Comparison of ENCODE assay signal across 16 cellular contexts in genomic region chr3:185989511-185989910, GRCh38. TPM values are rescaled to one million over a fixed set of nuclear protein-coding genes. Genes with fewer than 3 reads are reported as not detected.
DNase-seq lines count a peak whose midpoint lies in the region.
"Had no signal": no experiment of that assay in that cellular context is flagged by ENCODE, and none has a peak within 500 bp of the region (broad histone marks: within the 10 kb centered on the region; RNA-seq: fewer than 3 reads in every experiment).

No MANE protein-coding gene starts in this region.

- DNase-seq in Karpas-422, result peak; percentile 79
- peak; percentile 54 for DNase-seq in islet precursor cell
- no peak for DNase-seq in NCI-H1694 treated with DMSO at 0.1 percent for 48 hours (lab: John Stamatoyannopoulos, UW)
- DNase-seq in cortex of kidney (lab: John Stamatoyannopoulos, UW), result no peak
- DNase-seq in NCI-H345 treated with DMSO at 0.1 percent for 48 hours (lab: John Stamatoyannopoulos, UW; ENCODE audit: unreplicated experiment), result no peak
- DNase-seq: Calu3; CD4-positive, alpha-beta memory T cell; COR-L47; DMS53; DMS79 treated with DMSO at 0.1 percent for 48 hours; GOT3; HFFc6 had no signal

- H3K9me2 ChIP-seq in Karpas-422 (replicated peaks; ENCODE audit: insufficient read depth, low read length), result no peaks in the 10 kb centered on the region

- no peaks in the 10 kb centered on the region for H3K79me2 ChIP-seq in Karpas-422 (ENCODE audit: low read length)

- H3K36me3 ChIP-seq in BLaER1 (no peaks in the 10 kb centered on the region), Karpas-422 (ENCODE audit: insufficient read depth, low read length) (no peaks in the 10 kb centered on the region)
- no peaks in the 10 kb centered on the region for H3K36me3 ChIP-seq in BLaER1 treated with 17β-estradiol and CSF1 and Interleukin-3, amounts not matched to agents 10 nM and 100 nM
- H3K36me3 ChIP-seq: HAP-1 had no signal

- H3K27ac ChIP-seq in BLaER1, result peak overlapping the region; percentile 61
- H3K27ac ChIP-seq in BLaER1 treated with 17β-estradiol and CSF1 and Interleukin-3, amounts not matched to agents 10 nM and 100 nM, result no peak overlapping the region
- peak overlapping the region; percentile 84 for H3K27ac ChIP-seq in Karpas-422 (ENCODE audit: low read length)

- no peak overlapping the region for H2AFZ ChIP-seq in Karpas-422 (ENCODE audit: low read length)

- H3K4me1 ChIP-seq in BLaER1, result peaks cover 78% of the 10 kb centered on the region
- peaks cover 5 to 70% (median 51%) of the 10 kb centered on the region in 10 experiments; a peak in 17 of 20 replicates for H3K4me1 ChIP-seq in BLaER1 treated with 17β-estradiol and CSF1 and Interleukin-3, amounts not matched to agents 10 nM and 100 nM
- H3K4me1 ChIP-seq in Karpas-422 (ENCODE audit: low read length), result peaks cover 31% of the 10 kb centered on the region
- H3K4me1 ChIP-seq: HAP-1 had no signal

- H3K9ac ChIP-seq in BLaER1 (no peak overlapping the region), Karpas-422 (ENCODE audit: low read length) (no peak overlapping the region)
- no peak overlapping the region for H3K9ac ChIP-seq in BLaER1 treated with 17β-estradiol and CSF1 and Interleukin-3, amounts not matched to agents 10 nM and 100 nM

- H3K9me3 ChIP-seq in BLaER1 (no peaks in the 10 kb centered on the region), Karpas-422 (ENCODE audit: low read length) (no peaks in the 10 kb centered on the region)
- peaks cover 0 to 18% (median 4%) of the 10 kb centered on the region in 11 experiments; a peak in 11 of 22 replicates for H3K9me3 ChIP-seq in BLaER1 treated with 17β-estradiol and CSF1 and Interleukin-3, amounts not matched to agents 10 nM and 100 nM (replicated peaks in 1 of 11)
- H3K9me3 ChIP-seq: HAP-1 had no signal

- peak overlapping the region; percentile 59 for H3K4me2 ChIP-seq in BLaER1
- H3K4me2 ChIP-seq in BLaER1 treated with 17β-estradiol and CSF1 and Interleukin-3, amounts not matched to agents 10 nM and 100 nM, result peak overlapping the region in 8 of 11 experiments; percentile 30 to 66 (median 50); a peak in 13 of 22 replicates
- H3K4me2 ChIP-seq in Karpas-422 (ENCODE audit: low read depth, low read length, poor library complexity, severe bottlenecking), result peak overlapping the region; percentile 57

- no peaks in the 10 kb centered on the region for H3K27me3 ChIP-seq in BLaER1
- no peaks in the 10 kb centered on the region for H3K27me3 ChIP-seq in BLaER1 treated with 17β-estradiol and CSF1 and Interleukin-3, amounts not matched to agents 10 nM and 100 nM
- no peaks in the 10 kb centered on the region for H3K27me3 ChIP-seq in Karpas-422 (ENCODE audit: low read length)

- H3K4me3 ChIP-seq in BLaER1 (no peak overlapping the region), Karpas-422 (ENCODE audit: low read length) (0 out of 2 replicates have a peak overlapping the region, but pooled peaks have one; percentile 8)
- H3K4me3 ChIP-seq in BLaER1 treated with 17β-estradiol and CSF1 and Interleukin-3, amounts not matched to agents 10 nM and 100 nM, result no peak overlapping the region
- H3K4me3 ChIP-seq: GM12878, HAP-1 had no signal

- H4K20me1 ChIP-seq in BLaER1, result no peaks in the 10 kb centered on the region
- no peaks in the 10 kb centered on the region for H4K20me1 ChIP-seq in BLaER1 treated with 17β-estradiol and CSF1 and Interleukin-3, amounts not matched to agents 10 nM and 100 nM
- no peaks in the 10 kb centered on the region for H4K20me1 ChIP-seq in Karpas-422 (ENCODE audit: insufficient read depth, low read depth, low read length)

RNA-seq across cellular contexts. Expression of gene TRA2B, which starts 51.7 kb away (rescaled TPM):
- total RNA-seq in Karpas-422 (2014; rRNA removed; shearing (Covaris generic); ENCODE audit: low replicate concordance), result 328 and 331 TPM in 2 replicates

Comparison
In these comparisons a context has a peak if more than half of its experiments do, and no peak if none do; other contexts are left out.
1. H3K27ac ChIP-seq: peak in BLaER1 (single experiment) and Karpas-422 (single experiment); none in BLaER1 treated with 17β-estradiol and CSF1 and Interleukin-3, amounts not matched to agents 10 nM and 100 nM (0 of 11).
2. DNase-seq: peak in Karpas-422 (single experiment) and islet precursor cell (single experiment); none in NCI-H1694 treated with DMSO at 0.1 percent for 48 hours (single experiment), cortex of kidney (single experiment) and NCI-H345 treated with DMSO at 0.1 percent for 48 hours (single experiment).
3. Peak in every context shown above with its lines, with median percentiles within 50 percentile points of each other: H3K4me2 ChIP-seq.